1 cellular context compared by ENCODE assay signal in genomic region chr17:56894859-56895455, GRCh38.
TF ChIP-seq lines count a peak whose summit lies in the region.

No MANE protein-coding gene starts in this region.

TF ChIP-seq in HepG2, 621 proteins besides CTCF, POLR2A, EP300 and RAD21:
- 0 out of 2 replicates have a peak, but pooled peaks have one; percentile 20 for TF ChIP-seq MTA1 (CRISPR knock-in tag; IDR thresholded peaks at IDR 0.05; ENCODE audit: borderline replicate concordance)
- TF ChIP-seq ZNF337 (CRISPR knock-in tag; IDR thresholded peaks at IDR 0.05; ENCODE audit: borderline replicate concordance, low read depth), result no peak
- TF ChIP-seq CEBPB (IDR thresholded peaks at IDR 0.05; ENCODE audit: borderline replicate concordance, low read depth, low read length), result peak; percentile 6; the same call in 1 of the 2 replicates
- no peak for TF ChIP-seq CERS6 (CRISPR knock-in tag; IDR thresholded peaks at IDR 0.05)
TF ChIP-seq in HepG2: peak in this region for 2.
